ENCODE assay signal across 21 cellular contexts in genomic region chr9:125594211-125594610, GRCh38.
A peak's percentile ranks its signal among the peaks of the same experiment; 100 is the strongest.
DNase-seq lines count a peak whose midpoint lies in the region; ATAC-seq and TF ChIP-seq lines count a peak whose summit lies in the region.
"Had no signal": no experiment of that assay in that cellular context is flagged by ENCODE, and none has a peak within 500 bp of the region (broad histone marks: within the 10 kb centered on the region; RNA-seq: fewer than 3 reads in every experiment).

No MANE protein-coding gene starts in this region.

- no peak overlapping the region for H2AK5ac ChIP-seq in mesendoderm (ENCODE audit: low read length)

- peaks cover 14% of the 10 kb centered on the region for H3K79me1 ChIP-seq in mesendoderm (ENCODE audit: low read length)

- no peaks in the 10 kb centered on the region for H3K36me3 ChIP-seq in Loucy (ENCODE audit: insufficient read depth, low read length)
- H3K36me3 ChIP-seq in mesendoderm (ENCODE audit: control insufficient read depth, insufficient read depth, low read length) = no peaks in the 10 kb centered on the region
- H3K36me3 ChIP-seq: BE2C, SJCRH30 had no signal

- H3F3A ChIP-seq in Loucy (ENCODE audit: low read depth) = no peaks in the 10 kb centered on the region

- H3K27ac Mint-ChIP-seq in stimulated activated effector memory CD8-positive, alpha-beta T cell treated with anti-CD3 and anti-CD28 coated beads, Interleukin-12 subunit alpha, Interleukin-12 subunit beta, amount 100 ng/mL, for 72 hours = peak overlapping the region; percentile 5

- H3K4me2 ChIP-seq in Loucy (ENCODE audit: low read depth, low read length, poor library complexity, severe bottlenecking) (peak overlapping the region; percentile 43), mesendoderm (ENCODE audit: low read length) (no peak overlapping the region)
- H3K4me2 ChIP-seq: PC-9 had no signal

- H4K8ac ChIP-seq in mesendoderm (ENCODE audit: low read depth, low read length) = no peak overlapping the region

- H2BK120ac ChIP-seq in mesendoderm (ENCODE audit: low read depth, low read length) = no peak overlapping the region

- H3K23ac ChIP-seq in mesendoderm (ENCODE audit: low read length) = no peak overlapping the region

- no peaks in the 10 kb centered on the region for H3K27me3 ChIP-seq in Loucy (ENCODE audit: insufficient read depth, low read length, poor library complexity, severe bottlenecking)
- H3K27me3 ChIP-seq in mesendoderm (ENCODE audit: insufficient read depth, low read length, poor library complexity) = no peaks in the 10 kb centered on the region
- H3K27me3 ChIP-seq: BE2C, SJCRH30 had no signal

- H3K4ac ChIP-seq in mesendoderm (ENCODE audit: low read depth, low read length) = no peak overlapping the region

- no peak overlapping the region for H2BK5ac ChIP-seq in mesendoderm (ENCODE audit: low read length)

- no peak overlapping the region for H3K9ac ChIP-seq in Loucy (ENCODE audit: low read depth, low read length, poor library complexity, severe bottlenecking)
- no peak overlapping the region for H3K9ac ChIP-seq in mesendoderm (ENCODE audit: low read length)

- H3K4me1 ChIP-seq in Loucy (ENCODE audit: insufficient read depth, low read length, poor library complexity, severe bottlenecking) (peaks cover 39% of the 10 kb centered on the region), mesendoderm (ENCODE audit: control insufficient read depth, low read depth, low read length) (no peaks in the 10 kb centered on the region)
- H3K4me1 ChIP-seq: SJCRH30 had no signal

- H3K27ac ChIP-seq in mesendoderm (ENCODE audit: low read depth, low read length) = no peak overlapping the region
- H3K27ac ChIP-seq: PC-9, SJCRH30 had no signal

- H4K20me1 ChIP-seq in Loucy (ENCODE audit: insufficient read depth, low read length, poor library complexity, severe bottlenecking) = no peaks in the 10 kb centered on the region

- H2BK15ac ChIP-seq in mesendoderm (replicated peaks; ENCODE audit: low read depth) = no peak overlapping the region

- no peaks in the 10 kb centered on the region for H3K9me3 Mint-ChIP-seq in stimulated activated effector memory CD8-positive, alpha-beta T cell treated with anti-CD3 and anti-CD28 coated beads, Interleukin-12 subunit alpha, Interleukin-12 subunit beta, amount 100 ng/mL, for 72 hours
- H3K9me3 Mint-ChIP-seq: CD8-positive, alpha-beta memory T cell; H9 had no signal

- no peak overlapping the region for H4K5ac ChIP-seq in mesendoderm (ENCODE audit: low read length)

- WGBS in mesendoderm (ENCODE audit: extremely low coverage, insufficient coverage, low lambda C conversion rate) = no CpG with 5 or more reads among the region's 3 CpGs

- DNase-seq in cerebellum (ENCODE audit: low spot score) (peak; percentile 28), mesendoderm (no peak), NCI-H187 (lab: John Stamatoyannopoulos, UW) (no peak)
- no peak for DNase-seq in stimulated activated effector memory CD8-positive, alpha-beta T cell treated with anti-CD3 and anti-CD28 coated beads, Interleukin-12 subunit alpha, Interleukin-12 subunit beta, amount 100 ng/mL, for 72 hours (ENCODE audit: low spot score in 2 of 2)
- DNase-seq: BE2C; CD8-positive, alpha-beta memory T cell; DND-41; GDM1; H9; NCI-H1436; NCI-H2029 treated with DMSO at 0.1 percent for 48 hours; NCI-H2171 treated with DMSO at 0.1 percent for 48 hours; NCI-H446 treated with DMSO at 0.1 percent for 48 hours; NCI-H748 treated with DMSO at 0.1 percent for 48 hours; SJCRH30 had no signal

- no peaks in the 10 kb centered on the region for H3K36me3 Mint-ChIP-seq in stimulated activated effector memory CD8-positive, alpha-beta T cell treated with anti-CD3 and anti-CD28 coated beads, Interleukin-12 subunit alpha, Interleukin-12 subunit beta, amount 100 ng/mL, for 72 hours

- ATAC-seq in stimulated activated effector memory CD8-positive, alpha-beta T cell treated with anti-CD3 and anti-CD28 coated beads, Interleukin-12 subunit alpha, Interleukin-12 subunit beta, amount 100 ng/mL, for 72 hours = no peak
- no peak for ATAC-seq in GM19023 (IDR thresholded peaks at IDR 0.05; ENCODE audit: unreplicated experiment)
- no peak for ATAC-seq in HG02763 (IDR thresholded peaks at IDR 0.05; ENCODE audit: unreplicated experiment)
- ATAC-seq in GM21367 (IDR thresholded peaks at IDR 0.05; ENCODE audit: unreplicated experiment) = no peak

- peaks cover 36% of the 10 kb centered on the region for H3K4me1 Mint-ChIP-seq in stimulated activated effector memory CD8-positive, alpha-beta T cell treated with anti-CD3 and anti-CD28 coated beads, Interleukin-12 subunit alpha, Interleukin-12 subunit beta, amount 100 ng/mL, for 72 hours

- H2AFZ ChIP-seq in Loucy (ENCODE audit: low read length) = no peak overlapping the region
- H2AFZ ChIP-seq: PC-9 had no signal

- peak overlapping the region; percentile 15 for H3K56ac ChIP-seq in mesendoderm (ENCODE audit: low read length)

- H3K79me2 ChIP-seq in Loucy (ENCODE audit: insufficient read depth, low read length) = peaks cover 31% of the 10 kb centered on the region
- H3K79me2 ChIP-seq in mesendoderm (ENCODE audit: control insufficient read depth, insufficient read depth, low read length) = peaks cover 3% of the 10 kb centered on the region

- no peak for TF ChIP-seq CTCF in Loucy (conservative IDR thresholded peaks at IDR 0.05; ENCODE audit: low read length)

- no peaks in the 10 kb centered on the region for H3K9me3 ChIP-seq in Loucy (ENCODE audit: insufficient read depth, low read depth, low read length)
- H3K9me3 ChIP-seq: BE2C, SJCRH30 had no signal

- H3K4me3 ChIP-seq in Loucy (ENCODE audit: low read length, poor library complexity, severe bottlenecking) = no peak overlapping the region
- no peak overlapping the region for H3K4me3 ChIP-seq in mesendoderm (ENCODE audit: low read length)
- H3K4me3 ChIP-seq: GM12878, PC-9, SJCRH30 had no signal

- no peaks in the 10 kb centered on the region for H3K9me2 ChIP-seq in Loucy (replicated peaks; ENCODE audit: low read depth, low read length)

- H3K18ac ChIP-seq in mesendoderm (ENCODE audit: low read length) = no peak overlapping the region

- no peak overlapping the region for H3K4me3 Mint-ChIP-seq in stimulated activated effector memory CD8-positive, alpha-beta T cell treated with anti-CD3 and anti-CD28 coated beads, Interleukin-12 subunit alpha, Interleukin-12 subunit beta, amount 100 ng/mL, for 72 hours
- H3K4me3 Mint-ChIP-seq: CD8-positive, alpha-beta memory T cell; H9 had no signal
